Comparison of ENCODE assay signal across 3 cellular contexts in the genomic region with DNA sequence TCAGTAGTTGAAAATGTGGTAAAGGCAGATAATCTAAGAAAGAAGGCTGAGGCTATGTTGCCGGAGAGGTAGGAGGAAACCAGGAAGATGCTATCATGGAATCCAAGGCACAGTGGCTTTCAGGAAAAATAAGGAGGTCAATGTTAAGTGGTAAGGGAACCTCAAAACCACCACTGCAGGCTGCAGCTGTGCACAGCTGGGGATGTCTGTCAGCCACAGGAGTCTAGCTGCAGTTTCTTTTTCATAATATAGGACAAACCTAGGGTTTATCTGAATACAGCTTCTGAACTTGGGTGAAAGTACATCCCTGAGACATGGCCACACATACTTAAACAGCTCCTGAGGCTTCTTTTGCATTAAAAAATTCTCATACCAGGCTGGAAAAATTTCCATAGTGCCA.
"Had no signal": no experiment of that assay in that cellular context is flagged by ENCODE, and none has a peak within 500 bp of the region (broad histone marks: within the 10 kb centered on the region; RNA-seq: fewer than 3 reads in every experiment).

No MANE protein-coding gene starts in this region.

- ATAC-seq: GM12878 had no signal

- DNase-seq: GDM1, GF-D8 had no signal

- H3K4me3 ChIP-seq: GM12878 had no signal
